1 cellular context compared by ENCODE assay signal in genomic region chr11:119374632-119375394, GRCh38.
TF ChIP-seq lines count a peak whose summit lies in the region.

No MANE protein-coding gene starts in this region.

TF ChIP-seq in GM12878, 131 proteins besides CTCF, POLR2A, EP300 and RAD21:
- TF ChIP-seq RELB (IDR thresholded peaks at IDR 0.05; ENCODE audit: low read depth) (no peak), BCL3 (IDR thresholded peaks at IDR 0.05; ENCODE audit: borderline replicate concordance, insufficient read depth, low read depth, low read length, poor library complexity, severe bottlenecking) (no peak), ZNF24 (IDR thresholded peaks at IDR 0.05) (no peak), NR2F1 (conservative IDR thresholded peaks at IDR 0.05) (no peak), IRF4 (IDR thresholded peaks at IDR 0.05; ENCODE audit: low read depth, low read length) (no peak), IKZF2 (IDR thresholded peaks at IDR 0.05) (no peak), IKZF1 (conservative IDR thresholded peaks at IDR 0.05) (no peak), HCFC1 (IDR thresholded peaks at IDR 0.05; ENCODE audit: low read length) (no peak), JUNB (IDR thresholded peaks at IDR 0.05) (no peak), KDM1A (IDR thresholded peaks at IDR 0.05; ENCODE audit: borderline replicate concordance) (no peak), BMI1 (IDR thresholded peaks at IDR 0.05; ENCODE audit: borderline replicate concordance) (no peak)
TF ChIP-seq in GM12878: peak in this region for 0.
